1 cellular context compared by ENCODE assay signal in genomic region chr11:3865388-3866193, GRCh38.
TF ChIP-seq lines count a peak whose summit lies in the region.

No MANE protein-coding gene starts in this region.

TF ChIP-seq in GM12878, 131 proteins besides CTCF, POLR2A, EP300 and RAD21:
- TF ChIP-seq MXI1 (IDR thresholded peaks at IDR 0.05; ENCODE audit: low read depth, low read length) (no peak), HDGF (IDR thresholded peaks at IDR 0.05) (no peak), ESRRA (IDR thresholded peaks at IDR 0.05; ENCODE audit: low read length) (no peak), FOS (IDR thresholded peaks at IDR 0.05; ENCODE audit: borderline replicate concordance, extremely low read depth, insufficient read length) (no peak), SRF (IDR thresholded peaks at IDR 0.05; ENCODE audit: low read depth in 2 of 2, low read length in 2 of 2) (no peak), SKIL (IDR thresholded peaks at IDR 0.05; ENCODE audit: low read depth, poor library complexity, severe bottlenecking) (no peak), POLR2AphosphoS5 (IDR thresholded peaks at IDR 0.05; ENCODE audit: low read length) (no peak), RB1 (IDR thresholded peaks at IDR 0.05; ENCODE audit: borderline replicate concordance) (no peak), BACH1 (IDR thresholded peaks at IDR 0.05; ENCODE audit: borderline replicate concordance) (no peak), IRF5 (IDR thresholded peaks at IDR 0.05; ENCODE audit: borderline replicate concordance) (no peak), ZNF217 (IDR thresholded peaks at IDR 0.05) (no peak), NFXL1 (IDR thresholded peaks at IDR 0.05; ENCODE audit: borderline replicate concordance) (no peak), PAX5 (IDR thresholded peaks at IDR 0.05; ENCODE audit: borderline replicate concordance, low read depth, low read length) (no peak), WRNIP1 (IDR thresholded peaks at IDR 0.05; ENCODE audit: borderline replicate concordance, low read depth, low read length) (no peak), ZNF274 (IDR thresholded peaks at IDR 0.05; ENCODE audit: insufficient read depth, insufficient read length) (no peak), BCL11A (IDR thresholded peaks at IDR 0.05; ENCODE audit: low read depth, low read length) (no peak), BMI1 (IDR thresholded peaks at IDR 0.05; ENCODE audit: borderline replicate concordance) (no peak), ZNF687 (IDR thresholded peaks at IDR 0.05) (peak; percentile 58), SREBF1 (IDR thresholded peaks at IDR 0.05; ENCODE audit: low read length) (no peak), TBL1XR1 (IDR thresholded peaks at IDR 0.05; ENCODE audit: low read depth, low read length) (0 out of 2 replicates have a peak, but pooled peaks have one; percentile 25), ZNF207 (IDR thresholded peaks at IDR 0.05; ENCODE audit: borderline replicate concordance) (no peak), CEBPB (IDR thresholded peaks at IDR 0.05; ENCODE audit: borderline replicate concordance in 1 of 2, low read depth in 2 of 2, low read length in 2 of 2) (no peak), SPI1 (IDR thresholded peaks at IDR 0.05; ENCODE audit: borderline replicate concordance, insufficient read depth, low read depth, low read length) (peak; percentile 37; the same call in 1 of the 2 replicates), SREBF2 (IDR thresholded peaks at IDR 0.05; ENCODE audit: low read length) (no peak), ETV6 (conservative IDR thresholded peaks at IDR 0.05 in 1 of 2, IDR thresholded peaks at IDR 0.05 in 1 of 2; ENCODE audit: borderline replicate concordance in 1 of 2, low read depth in 1 of 2) (no peak), NR2C2 (IDR thresholded peaks at IDR 0.05; ENCODE audit: borderline replicate concordance, control insufficient read depth, insufficient read length, low read depth) (no peak), MLLT1 (IDR thresholded peaks at IDR 0.05) (no peak), RELA (IDR thresholded peaks at IDR 0.05; ENCODE audit: borderline replicate concordance, partially characterized antibody) (no peak), CHD2 (IDR thresholded peaks at IDR 0.05; ENCODE audit: borderline replicate concordance, low read depth, low read length) (no peak), USF1 (IDR thresholded peaks at IDR 0.05; ENCODE audit: borderline replicate concordance, extremely low read length, insufficient read depth, low read depth, low read length) (no peak), TAF1 (IDR thresholded peaks at IDR 0.05; ENCODE audit: borderline replicate concordance, low read depth, low read length) (no peak), FOXM1 (IDR thresholded peaks at IDR 0.05; ENCODE audit: low read depth, low read length) (no peak), CREM (IDR thresholded peaks at IDR 0.05; ENCODE audit: low read depth) (0 out of 2 replicates have a peak, but pooled peaks have one; percentile 12), ZNF622 (IDR thresholded peaks at IDR 0.05) (no peak), BCL3 (IDR thresholded peaks at IDR 0.05; ENCODE audit: borderline replicate concordance, insufficient read depth, low read depth, low read length, poor library complexity, severe bottlenecking) (no peak), ZNF592 (IDR thresholded peaks at IDR 0.05) (0 out of 2 replicates have a peak, but pooled peaks have one; percentile 37)
